Comparison of ENCODE assay signal across 19 cellular contexts in the genomic region with DNA sequence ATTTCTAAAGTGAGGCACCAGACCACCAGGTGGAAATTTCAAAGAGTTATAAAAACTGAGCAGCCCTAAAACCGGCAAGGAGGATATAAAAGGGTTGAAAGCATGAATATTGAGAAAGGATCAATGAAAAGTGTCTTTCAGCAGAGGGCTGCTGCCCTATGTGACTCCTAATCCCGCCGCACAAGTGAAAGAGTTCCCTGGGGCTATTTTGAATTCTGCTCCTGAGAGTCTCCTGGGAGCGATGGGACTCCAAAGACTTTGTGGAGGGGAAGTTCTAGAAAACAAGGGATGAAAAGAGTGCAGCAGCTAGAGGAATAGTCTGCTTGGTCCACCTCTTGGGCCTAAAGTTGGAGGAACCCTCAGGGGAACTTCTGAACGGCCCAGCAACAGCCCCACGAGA.
"Had no signal": no experiment of that assay in that cellular context is flagged by ENCODE, and none has a peak within 500 bp of the region (broad histone marks: within the 10 kb centered on the region; RNA-seq: fewer than 3 reads in every experiment).

No MANE protein-coding gene starts in this region.

- H3K4me1 Mint-ChIP-seq: natural killer cell; stimulated activated effector memory CD8-positive, alpha-beta T cell treated with anti-CD3 and anti-CD28 coated beads, Interleukin-12 subunit alpha, Interleukin-12 subunit beta, amount 100 ng/mL, for 72 hours had no signal

- H3K4me1 ChIP-seq: colonic mucosa, parathyroid adenoma, psoas muscle, right lobe of liver, suprapubic skin had no signal

- H3K27me3 ChIP-seq: colonic mucosa, gastroesophageal sphincter, right lobe of liver, suprapubic skin, tibial nerve had no signal

- H2AFZ ChIP-seq: parathyroid adenoma had no signal

- H3K9me3 ChIP-seq: colonic mucosa, esophagus squamous epithelium, gastroesophageal sphincter, psoas muscle, right lobe of liver, suprapubic skin, tibial nerve had no signal

- DNase-seq: colonic mucosa; dermis blood vessel endothelial cell; esophagus squamous epithelium; kidney glomerular epithelial cell; mammary epithelial cell; natural killer cell; psoas muscle; retina; right lobe of liver; stimulated activated CD4-positive, alpha-beta T cell treated with anti-CD3 and anti-CD28 coated beads, Interleukin-4, amount 100 ng/mL, for 1 hour; stimulated activated CD8-positive, alpha-beta memory T cell treated with anti-CD3 and anti-CD28 coated beads, Interleukin-4, amount 100 ng/mL, for 48 hours; stimulated activated naive CD8-positive, alpha-beta T cell treated with anti-CD3 and anti-CD28 coated beads, Interleukin-15, Interleukin-2, amounts not matched to agents 100 U/mL and 50 U/mL, for 24 hours had no signal

- H3K79me2 ChIP-seq: parathyroid adenoma had no signal

- H3K27ac ChIP-seq: colonic mucosa, esophagus squamous epithelium, parathyroid adenoma, psoas muscle, right lobe of liver, suprapubic skin, tibial nerve had no signal

- H3K36me3 Mint-ChIP-seq: mesothelial cell of epicardium; natural killer cell; stimulated activated effector memory CD8-positive, alpha-beta T cell treated with anti-CD3 and anti-CD28 coated beads, Interleukin-12 subunit alpha, Interleukin-12 subunit beta, amount 100 ng/mL, for 72 hours had no signal

- H3K9me3 Mint-ChIP-seq: mesothelial cell of epicardium; natural killer cell; neural crest cell; stimulated activated effector memory CD8-positive, alpha-beta T cell treated with anti-CD3 and anti-CD28 coated beads, Interleukin-12 subunit alpha, Interleukin-12 subunit beta, amount 100 ng/mL, for 72 hours had no signal

- H3K4me3 ChIP-seq: colonic mucosa, esophagus squamous epithelium, gastroesophageal sphincter, psoas muscle, right lobe of liver, suprapubic skin, tibial nerve had no signal

- H3K9ac ChIP-seq: parathyroid adenoma had no signal

- ATAC-seq: gastroesophageal sphincter; natural killer cell; psoas muscle; right lobe of liver; stimulated activated effector memory CD8-positive, alpha-beta T cell treated with anti-CD3 and anti-CD28 coated beads, Interleukin-12 subunit alpha, Interleukin-12 subunit beta, amount 100 ng/mL, for 72 hours; stimulated activated naive CD8-positive, alpha-beta T cell treated with anti-CD3 and anti-CD28 coated beads, Interleukin-15, Interleukin-2, amounts not matched to agents 100 U/mL and 50 U/mL, for 24 hours had no signal

- H3K36me3 ChIP-seq: colonic mucosa, esophagus squamous epithelium, gastroesophageal sphincter, right lobe of liver, suprapubic skin, tibial nerve had no signal

- H3K4me3 Mint-ChIP-seq: mesothelial cell of epicardium; natural killer cell; neural crest cell; stimulated activated effector memory CD8-positive, alpha-beta T cell treated with anti-CD3 and anti-CD28 coated beads, Interleukin-12 subunit alpha, Interleukin-12 subunit beta, amount 100 ng/mL, for 72 hours had no signal

- H3K27ac Mint-ChIP-seq: mesothelial cell of epicardium; natural killer cell; stimulated activated effector memory CD8-positive, alpha-beta T cell treated with anti-CD3 and anti-CD28 coated beads, Interleukin-12 subunit alpha, Interleukin-12 subunit beta, amount 100 ng/mL, for 72 hours had no signal
